9 cellular contexts compared by ENCODE assay signal in the genomic region with DNA sequence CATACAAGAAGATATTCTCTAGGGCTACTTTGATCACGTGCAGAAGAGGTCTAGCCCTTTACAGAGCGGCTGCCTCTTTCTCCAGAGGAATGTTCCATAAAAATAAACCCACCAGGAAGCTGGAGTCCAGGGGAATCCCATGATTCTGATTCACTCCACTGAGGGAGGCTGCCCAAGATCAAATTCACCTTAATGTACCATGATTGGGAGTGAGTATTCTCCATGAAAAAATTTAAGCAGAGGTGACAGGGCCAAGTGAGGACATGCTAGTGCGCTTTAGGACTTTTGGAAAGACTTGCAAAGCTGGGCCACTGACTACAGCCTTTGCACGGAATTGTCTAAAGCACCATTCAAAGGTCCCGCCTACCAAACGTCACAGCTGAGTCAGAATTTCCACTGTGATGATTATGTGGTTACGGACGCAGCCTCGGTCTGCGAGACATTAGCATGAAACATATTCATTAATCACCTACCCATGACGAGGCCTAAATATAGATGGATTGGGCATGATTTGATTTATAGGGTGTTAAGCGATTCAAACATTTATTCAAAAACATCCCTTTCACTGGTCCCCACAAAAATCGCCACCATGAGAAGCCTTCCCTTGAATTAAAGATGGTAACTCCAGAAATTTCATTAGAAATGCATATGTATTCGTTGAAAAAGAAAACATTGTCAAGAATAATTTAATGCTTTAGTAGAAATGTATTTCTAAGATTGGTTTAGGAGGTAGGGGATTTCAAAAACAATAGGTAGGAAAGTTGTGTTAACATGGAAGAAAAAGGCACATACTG.
A peak's percentile ranks its signal among the peaks of the same experiment; 100 is the strongest.
DNase-seq lines count a peak whose midpoint lies in the region; ATAC-seq and TF ChIP-seq lines count a peak whose summit lies in the region.
"Had no signal": no experiment of that assay in that cellular context is flagged by ENCODE, and none has a peak within 500 bp of the region (broad histone marks: within the 10 kb centered on the region; RNA-seq: fewer than 3 reads in every experiment).

No MANE protein-coding gene starts in this region.

- in situ Hi-C loops in gastrocnemius medialis (cut with MboI; ENCODE audit: low sequenced_read_pairs in 4 of 4): no loop called here

- H3K4me3 ChIP-seq in skeletal muscle cell (ENCODE audit: low read depth, low read length): no peak overlapping the region
- no peak overlapping the region for H3K4me3 ChIP-seq in gastrocnemius medialis
- no peak overlapping the region for H3K4me3 ChIP-seq in MG63

- H3K36me3 ChIP-seq in gastrocnemius medialis (no peaks in the 10 kb centered on the region), MG63 (no peaks in the 10 kb centered on the region)

- peak; percentile 68 for DNase-seq in amniotic stem cell (lab: John Stamatoyannopoulos, UW)
- DNase-seq in skeletal muscle cell (ENCODE audit: low read depth): peak; percentile 91
- DNase-seq in gastrocnemius medialis: no peak
- DNase-seq in cerebellar cortex (ENCODE audit: low spot score): no peak
- DNase-seq in MG63: no peak

- no peaks in the 10 kb centered on the region for H3K9me3 ChIP-seq in gastrocnemius medialis
- no peaks in the 10 kb centered on the region for H3K9me3 ChIP-seq in MG63

- H3K4me1 ChIP-seq in gastrocnemius medialis: no peaks in the 10 kb centered on the region

- no peak for TF ChIP-seq CTCF in gastrocnemius medialis (IDR thresholded peaks at IDR 0.05 in 4 of 5, conservative IDR thresholded peaks at IDR 0.05 in 1 of 5)

- H3K27me3 ChIP-seq in gastrocnemius medialis: no peaks in the 10 kb centered on the region
- H3K27me3 ChIP-seq in MG63: no peaks in the 10 kb centered on the region

- no peak overlapping the region for H3K27ac ChIP-seq in gastrocnemius medialis
- H3K27ac ChIP-seq: HL-60 had no signal

- no peak for TF ChIP-seq POLR2A in gastrocnemius medialis (IDR thresholded peaks at IDR 0.05)

- ATAC-seq in GM18909 (IDR thresholded peaks at IDR 0.05; ENCODE audit: poor library complexity, unreplicated experiment): peak; percentile 59
- ATAC-seq in HG03457 (IDR thresholded peaks at IDR 0.05; ENCODE audit: unreplicated experiment): peak; percentile 77
- ATAC-seq in GM18873 (IDR thresholded peaks at IDR 0.05; ENCODE audit: low FRiP score, unreplicated experiment): no peak
- no peak for ATAC-seq in gastrocnemius medialis

- intact Hi-C loops in gastrocnemius medialis (cut with DNase I; ENCODE audit: low total_unique reads): no loop called here

Comparison
In these comparisons a context has a peak if more than half of its experiments do, and no peak if none do; other contexts are left out.
1. ATAC-seq: peak in GM18909 (single experiment) and HG03457 (single experiment); none in GM18873 (single experiment) and gastrocnemius medialis (0 of 2).
2. DNase-seq: peak in amniotic stem cell (single experiment) and skeletal muscle cell (single experiment); none in gastrocnemius medialis (0 of 2), cerebellar cortex (single experiment) and MG63 (single experiment).